ENCODE assay signal across 19 cellular contexts in genomic region chr11:115148691-115149090, GRCh38.
"Had no signal": no experiment of that assay in that cellular context is flagged by ENCODE, and none has a peak within 500 bp of the region (broad histone marks: within the 10 kb centered on the region; RNA-seq: fewer than 3 reads in every experiment).

No MANE protein-coding gene starts in this region.

- H3K9me3 Mint-ChIP-seq: endodermal cell, nephron had no signal

- FAIRE-seq: endothelial cell of umbilical vein, small intestine had no signal

- DNase-seq: colonic mucosa; dermis blood vessel endothelial cell; endodermal cell; erythroblast; foreskin keratinocyte; heart left ventricle; hippocampal formation; kidney glomerular epithelial cell; midbrain; small intestine; stimulated activated CD4-positive, alpha-beta T cell treated with anti-CD3 and anti-CD28 coated beads, Interleukin-12 subunit alpha, Interleukin-12 subunit beta, amount 100 ng/mL, for 4 hours; testis had no signal

- H3K27me3 ChIP-seq: cardiac muscle cell, colonic mucosa, foreskin keratinocyte, testis, tibial nerve had no signal

- H3K36me3 ChIP-seq: cardiac muscle cell, colonic mucosa, heart left ventricle, prostate gland, tibial nerve had no signal

- H3K4me3 ChIP-seq: cardiac muscle cell, colonic mucosa, heart left ventricle, prostate gland, testis, tibial nerve had no signal

- H3K27ac Mint-ChIP-seq: endodermal cell; nephron; stimulated activated naive CD8-positive, alpha-beta T cell treated with anti-CD3 and anti-CD28 coated beads, Interleukin-15, Interleukin-2, amounts not matched to agents 100 ng/mL and 50 ng/mL, for 24 hours had no signal

- H3K4me1 Mint-ChIP-seq: endodermal cell had no signal

- H3K27ac ChIP-seq: cardiac muscle cell, colonic mucosa, foreskin keratinocyte, heart left ventricle, parathyroid adenoma, prostate gland, testis, tibial nerve had no signal

- H2AFZ ChIP-seq: parathyroid adenoma had no signal

- H3K9me3 ChIP-seq: colonic mucosa, heart left ventricle, prostate gland, testis, tibial nerve had no signal

- H3K79me2 ChIP-seq: parathyroid adenoma had no signal

- ATAC-seq: foreskin keratinocyte had no signal

- H3K4me3 Mint-ChIP-seq: endodermal cell; nephron; stimulated activated naive CD8-positive, alpha-beta T cell treated with anti-CD3 and anti-CD28 coated beads, Interleukin-15, Interleukin-2, amounts not matched to agents 100 ng/mL and 50 ng/mL, for 24 hours had no signal

- H3K9ac ChIP-seq: parathyroid adenoma had no signal

- H3K4me1 ChIP-seq: colonic mucosa, heart left ventricle, parathyroid adenoma, prostate gland, testis, tibial nerve had no signal
